10 cellular contexts compared by ENCODE assay signal in genomic region chr3:46440531-46441294, GRCh38. TPM values are rescaled to one million over a fixed set of nuclear protein-coding genes. Genes with fewer than 3 reads are reported as not detected.
DNase-seq lines count a peak whose midpoint lies in the region; ATAC-seq and TF ChIP-seq lines count a peak whose summit lies in the region.
"Had no signal": no experiment of that assay in that cellular context is flagged by ENCODE, and none has a peak within 500 bp of the region (broad histone marks: within the 10 kb centered on the region; RNA-seq: fewer than 3 reads in every experiment).

No MANE protein-coding gene starts in this region.

- intact Hi-C loops in activated B cell treated with CpG ODN at 0.5 μM for 24 hours (cut with micrococcal nuclease): loop anchor here (2.0 to 5.0 kb wide), 4 partner anchors 58 to 503 kb away; no protein-coding TSS in a partner anchor

- H3K27ac Mint-ChIP-seq in activated B cell treated with CpG ODN at 0.5 μM for 24 hours: peak overlapping the region; percentile 41

- DNase-seq in NOMO-1 treated with DMSO at 0.1 percent for 48 hours (lab: John Stamatoyannopoulos, UW; ENCODE audit: unreplicated experiment) (peak; percentile 11), NOMO-1 treated with dmso at 0.1 percent for 144 hours (lab: John Stamatoyannopoulos, UW; ENCODE audit: unreplicated experiment) (no peak), activated B cell treated with CpG ODN at 0.5 μM for 24 hours (no peak), NCI-H446 treated with DMSO at 0.1 percent for 48 hours (lab: John Stamatoyannopoulos, UW) (no peak), NCI-H510A (lab: John Stamatoyannopoulos, UW) (no peak)
- peak; percentile 8 to 11 for DNase-seq in stimulated activated CD8-positive, alpha-beta memory T cell treated with anti-CD3 and anti-CD28 coated beads, Interleukin-7, amount 100 ng/mL, for 4 hours (ENCODE audit: low read depth in 2 of 2)

- TF ChIP-seq CTCF in activated B cell treated with CpG ODN at 0.5 μM for 24 hours (IDR thresholded peaks at IDR 0.05): no peak

- CTCF ChIA-PET in activated B cell treated with CpG ODN at 0.5 μM for 24 hours (lab: Charles Lee): no interaction called here

- peak overlapping the region; percentile 17 for H3K4me3 Mint-ChIP-seq in activated B cell treated with CpG ODN at 0.5 μM for 24 hours

- POLR2A ChIA-PET in activated B cell treated with CpG ODN at 0.5 μM for 24 hours (lab: Charles Lee): no interaction called here

- H3K27me3 Mint-ChIP-seq in activated B cell treated with CpG ODN at 0.5 μM for 24 hours: no peaks in the 10 kb centered on the region

- ATAC-seq in HG03135 (IDR thresholded peaks at IDR 0.05; ENCODE audit: unreplicated experiment): peak; percentile 74
- ATAC-seq in activated B cell treated with CpG ODN at 0.5 μM for 24 hours (ENCODE audit: low read depth): peak; percentile 77
- ATAC-seq in HG03025 (IDR thresholded peaks at IDR 0.05; ENCODE audit: low FRiP score, unreplicated experiment): no peak
- ATAC-seq: A549 had no signal

- H3K9me3 Mint-ChIP-seq in activated B cell treated with CpG ODN at 0.5 μM for 24 hours: no peaks in the 10 kb centered on the region

- H3K36me3 Mint-ChIP-seq in activated B cell treated with CpG ODN at 0.5 μM for 24 hours (ENCODE audit: low read depth): no peaks in the 10 kb centered on the region

- peaks cover 39% of the 10 kb centered on the region for H3K4me1 Mint-ChIP-seq in activated B cell treated with CpG ODN at 0.5 μM for 24 hours

RNA-seq across cellular contexts. Expression of gene LTF, which starts 24.0 kb away (rescaled TPM):
- total RNA-seq in activated B cell treated with CpG ODN at 0.5 μM for 24 hours: 0.10 TPM in 1 of 2 replicates, not detected in the other

RNA-seq across cellular contexts. Expression of gene CCRL2, which starts 33.7 kb away (rescaled TPM):
- 1.9 TPM in 2 replicates for total RNA-seq in activated B cell treated with CpG ODN at 0.5 μM for 24 hours

RNA-seq across cellular contexts. Expression of gene RTP3, which starts 57.1 kb away (rescaled TPM):
- not detected in 2 replicates for total RNA-seq in activated B cell treated with CpG ODN at 0.5 μM for 24 hours
- total RNA-seq: frontal cortex had no signal

Comparison
In these comparisons a context has a peak if more than half of its experiments do, and no peak if none do; other contexts are left out.
1. DNase-seq: peak in NOMO-1 treated with DMSO at 0.1 percent for 48 hours (single experiment) and stimulated activated CD8-positive, alpha-beta memory T cell treated with anti-CD3 and anti-CD28 coated beads, Interleukin-7, amount 100 ng/mL, for 4 hours (2 of 2); none in NOMO-1 treated with dmso at 0.1 percent for 144 hours (single experiment), activated B cell treated with CpG ODN at 0.5 μM for 24 hours (single experiment), NCI-H446 treated with DMSO at 0.1 percent for 48 hours (single experiment) and NCI-H510A (single experiment).